ENCODE assay signal across 8 cellular contexts in genomic region chr19:49073514-49074378, GRCh38. TPM values are rescaled to one million over a fixed set of nuclear protein-coding genes. Genes with fewer than 3 reads are reported as not detected.
DNase-seq lines count a peak whose midpoint lies in the region; ATAC-seq and TF ChIP-seq lines count a peak whose summit lies in the region.

No MANE protein-coding gene starts in this region.

- intact Hi-C loops in posterior vena cava (cut with DNase I): no loop called here

- ATAC-seq in activated naive CD4-positive, alpha-beta T cell treated with anti-CD3 and anti-CD28 coated beads, Interleukin-2, amount 50 U/mL, for 72 hours: no peak
- ATAC-seq in HG02981 (IDR thresholded peaks at IDR 0.05; ENCODE audit: unreplicated experiment): no peak

- peak; percentile 26; the same call in 1 of the 2 replicates for TF ChIP-seq CTCF in OCI-LY3 (IDR thresholded peaks at IDR 0.05; ENCODE audit: low read depth, low read length)
- peak; percentile 33 for TF ChIP-seq CTCF in epithelial cell of proximal tubule (conservative IDR thresholded peaks at IDR 0.05; ENCODE audit: low read depth, low read length)

- peaks cover 11% of the 10 kb centered on the region for H3K4me1 Mint-ChIP-seq in activated naive CD4-positive, alpha-beta T cell treated with anti-CD3 and anti-CD28 coated beads, Interleukin-2, amount 50 U/mL, for 24 hours
- peaks cover 11% of the 10 kb centered on the region for H3K4me1 Mint-ChIP-seq in stimulated activated naive CD8-positive, alpha-beta T cell treated with anti-CD3 and anti-CD28 coated beads, Interleukin-15, Interleukin-2, amounts not matched to agents 100 ng/mL and 50 ng/mL, for 24 hours (ENCODE audit: low read depth)

- no peaks in the 10 kb centered on the region for H3K4me1 ChIP-seq in OCI-LY3 (ENCODE audit: low read length)

- H3K27ac ChIP-seq in OCI-LY3 (ENCODE audit: low read length): no peak overlapping the region

- peaks cover 10% of the 10 kb centered on the region for H3K36me3 Mint-ChIP-seq in activated naive CD4-positive, alpha-beta T cell treated with anti-CD3 and anti-CD28 coated beads, Interleukin-2, amount 50 U/mL, for 24 hours
- peaks cover 10 to 22% of the 10 kb centered on the region in 2 donors for H3K36me3 Mint-ChIP-seq in activated naive CD4-positive, alpha-beta T cell treated with anti-CD3 and anti-CD28 coated beads, Interleukin-2, amount 50 U/mL, for 72 hours
- no peaks in the 10 kb centered on the region for H3K36me3 Mint-ChIP-seq in stimulated activated naive CD8-positive, alpha-beta T cell treated with anti-CD3 and anti-CD28 coated beads, Interleukin-15, Interleukin-2, amounts not matched to agents 100 ng/mL and 50 ng/mL, for 24 hours (ENCODE audit: low read depth)

- H3K9ac ChIP-seq in OCI-LY3 (ENCODE audit: low read length): no peak overlapping the region

- H3K4me3 ChIP-seq in OCI-LY3 (ENCODE audit: low read length): no peak overlapping the region
- H3K4me3 ChIP-seq in epithelial cell of proximal tubule (ENCODE audit: low read depth, low read length): no peak overlapping the region

- H3K4me3 Mint-ChIP-seq in activated naive CD4-positive, alpha-beta T cell treated with anti-CD3 and anti-CD28 coated beads, Interleukin-2, amount 50 U/mL, for 24 hours: peak overlapping the region; percentile 79
- peak overlapping the region; percentile 27 for H3K4me3 Mint-ChIP-seq in stimulated activated naive CD8-positive, alpha-beta T cell treated with anti-CD3 and anti-CD28 coated beads, Interleukin-15, Interleukin-2, amounts not matched to agents 100 ng/mL and 50 ng/mL, for 24 hours

- no peak overlapping the region for H2AFZ ChIP-seq in OCI-LY3 (ENCODE audit: low read depth, low read length)

- H3K27ac Mint-ChIP-seq in activated naive CD4-positive, alpha-beta T cell treated with anti-CD3 and anti-CD28 coated beads, Interleukin-2, amount 50 U/mL, for 24 hours: peak overlapping the region; percentile 49
- H3K27ac Mint-ChIP-seq in activated naive CD4-positive, alpha-beta T cell treated with anti-CD3 and anti-CD28 coated beads, Interleukin-2, amount 50 U/mL, for 72 hours: no peak overlapping the region
- H3K27ac Mint-ChIP-seq in stimulated activated naive CD8-positive, alpha-beta T cell treated with anti-CD3 and anti-CD28 coated beads, Interleukin-15, Interleukin-2, amounts not matched to agents 100 ng/mL and 50 ng/mL, for 24 hours: peak overlapping the region; percentile 1

- no peaks in the 10 kb centered on the region for H3K36me3 ChIP-seq in OCI-LY3 (replicated peaks; ENCODE audit: low read depth, low read length)

- peaks cover 41% of the 10 kb centered on the region for H3K27me3 Mint-ChIP-seq in activated naive CD4-positive, alpha-beta T cell treated with anti-CD3 and anti-CD28 coated beads, Interleukin-2, amount 50 U/mL, for 24 hours
- H3K27me3 Mint-ChIP-seq in stimulated activated naive CD8-positive, alpha-beta T cell treated with anti-CD3 and anti-CD28 coated beads, Interleukin-15, Interleukin-2, amounts not matched to agents 100 ng/mL and 50 ng/mL, for 24 hours: peaks cover 52% of the 10 kb centered on the region

- H3K27me3 ChIP-seq in OCI-LY3 (ENCODE audit: low read depth, low read length): no peaks in the 10 kb centered on the region

- H3K9me3 ChIP-seq in OCI-LY3 (ENCODE audit: insufficient read depth, low read length): no peaks in the 10 kb centered on the region

- no peaks in the 10 kb centered on the region for H3K9me3 Mint-ChIP-seq in activated naive CD4-positive, alpha-beta T cell treated with anti-CD3 and anti-CD28 coated beads, Interleukin-2, amount 50 U/mL, for 24 hours
- H3K9me3 Mint-ChIP-seq in activated naive CD4-positive, alpha-beta T cell treated with anti-CD3 and anti-CD28 coated beads, Interleukin-2, amount 50 U/mL, for 72 hours: peaks cover 0 to 8% of the 10 kb centered on the region in 2 donors
- peaks cover 4% of the 10 kb centered on the region for H3K9me3 Mint-ChIP-seq in stimulated activated naive CD8-positive, alpha-beta T cell treated with anti-CD3 and anti-CD28 coated beads, Interleukin-15, Interleukin-2, amounts not matched to agents 100 ng/mL and 50 ng/mL, for 24 hours

- no peaks in the 10 kb centered on the region for H3K79me2 ChIP-seq in OCI-LY3 (ENCODE audit: low read length)

- H4K20me1 ChIP-seq in OCI-LY3 (ENCODE audit: insufficient read depth, low read length): no peaks in the 10 kb centered on the region

- no peak overlapping the region for H3K4me2 ChIP-seq in OCI-LY3 (ENCODE audit: low read length)

- no peak for DNase-seq in activated naive CD4-positive, alpha-beta T cell treated with anti-CD3 and anti-CD28 coated beads, Interleukin-2, amount 50 U/mL, for 72 hours (ENCODE audit: low spot score in 2 of 2)
- DNase-seq in epithelial cell of proximal tubule (ENCODE audit: low read depth) (no peak), SW 1271 (lab: John Stamatoyannopoulos, UW) (no peak), posterior vena cava (ENCODE audit: low spot score) (no peak)

RNA-seq across cellular contexts. Expression of gene KCNA7, which starts 1.2 kb away (rescaled TPM):
- not detected for total RNA-seq in activated naive CD4-positive, alpha-beta T cell treated with anti-CD3 and anti-CD28 coated beads, Interleukin-2, amount 50 U/mL, for 72 hours
- total RNA-seq in epithelial cell of proximal tubule (not detected in 2 replicates), posterior vena cava (not detected)

RNA-seq across cellular contexts. Expression of gene NTF4, which starts 9.1 kb away (rescaled TPM):
- not detected for total RNA-seq in activated naive CD4-positive, alpha-beta T cell treated with anti-CD3 and anti-CD28 coated beads, Interleukin-2, amount 50 U/mL, for 72 hours
- total RNA-seq in epithelial cell of proximal tubule: 0.22 and 1.3 TPM in 2 replicates
- not detected for total RNA-seq in posterior vena cava

RNA-seq across cellular contexts. Expression of gene SNRNP70, which starts 11.5 kb away (rescaled TPM):
- 100 to 1,000 TPM; 127 to 233 TPM for total RNA-seq in activated naive CD4-positive, alpha-beta T cell treated with anti-CD3 and anti-CD28 coated beads, Interleukin-2, amount 50 U/mL, for 72 hours
- 165 and 257 TPM in 2 replicates for total RNA-seq in epithelial cell of proximal tubule
- total RNA-seq in posterior vena cava: 100 to 1,000 TPM; 114 to 124 TPM

RNA-seq across cellular contexts. Expression of gene CGB7, which starts 16.2 kb away (rescaled TPM):
- not detected for total RNA-seq in activated naive CD4-positive, alpha-beta T cell treated with anti-CD3 and anti-CD28 coated beads, Interleukin-2, amount 50 U/mL, for 72 hours
- total RNA-seq in epithelial cell of proximal tubule: 0.36 and 1.8 TPM in 2 replicates
- total RNA-seq in posterior vena cava: not detected

RNA-seq across cellular contexts. Expression of gene CGB8, which starts 24.8 kb away (rescaled TPM):
- total RNA-seq in activated naive CD4-positive, alpha-beta T cell treated with anti-CD3 and anti-CD28 coated beads, Interleukin-2, amount 50 U/mL, for 72 hours: not detected
- 1.2 TPM in 2 replicates for total RNA-seq in epithelial cell of proximal tubule
- not detected for total RNA-seq in posterior vena cava

Comparison
In these comparisons a context has a peak if more than half of its experiments do, and no peak if none do; other contexts are left out.
1. H3K27ac Mint-ChIP-seq: peak in activated naive CD4-positive, alpha-beta T cell treated with anti-CD3 and anti-CD28 coated beads, Interleukin-2, amount 50 U/mL, for 24 hours (single experiment) and stimulated activated naive CD8-positive, alpha-beta T cell treated with anti-CD3 and anti-CD28 coated beads, Interleukin-15, Interleukin-2, amounts not matched to agents 100 ng/mL and 50 ng/mL, for 24 hours (single experiment); none in activated naive CD4-positive, alpha-beta T cell treated with anti-CD3 and anti-CD28 coated beads, Interleukin-2, amount 50 U/mL, for 72 hours (0 of 2).